In genomic region chr9:129464972-129465833, GRCh38 we compare ENCODE assay signal across 12 cellular contexts.
A peak's percentile ranks its signal among the peaks of the same experiment; 100 is the strongest.
DNase-seq lines count a peak whose midpoint lies in the region; ATAC-seq, FAIRE-seq and TF ChIP-seq lines count a peak whose summit lies in the region.
"Had no signal": no experiment of that assay in that cellular context is flagged by ENCODE, and none has a peak within 500 bp of the region (broad histone marks: within the 10 kb centered on the region; RNA-seq: fewer than 3 reads in every experiment).

No MANE protein-coding gene starts in this region.

- H3K4me3 Mint-ChIP-seq in astrocyte (ENCODE audit: unreplicated experiment) = no peak overlapping the region

- 55% methylated on average over 19 of the region's 22 CpGs for WGBS in esophagus muscularis mucosa

- peak overlapping the region; percentile 5 for H2AFZ ChIP-seq in astrocyte (ENCODE audit: low read depth, low read length)

- TF ChIP-seq CTCF in left ventricle myocardium inferior (IDR thresholded peaks at IDR 0.05; ENCODE audit: borderline replicate concordance) (no peak), astrocyte (IDR thresholded peaks at IDR 0.05; ENCODE audit: insufficient read depth, low read depth, low read length) (no peak), uterus (IDR thresholded peaks at IDR 0.05) (no peak), esophagus muscularis mucosa (IDR thresholded peaks at IDR 0.05) (no peak)

- DNase-seq in Right ventricle myocardium superior (peak; percentile 60), left ventricle myocardium inferior (no peak), astrocyte (ENCODE audit: low read depth) (peak; percentile 71), kidney tubule cell (ENCODE audit: low spot score) (peak; percentile 69), uterus (peak; percentile 60 to 70), activated T-cell treated with anti-CD3 and anti-CD28 coated beads for 4 hours (no peak), esophagus muscularis mucosa (ENCODE audit: extremely low spot score) (no peak), NCI-H345 (lab: John Stamatoyannopoulos, UW) (no peak)
- DNase-seq: AML-193 had no signal

- TF ChIP-seq POLR2A in uterus (IDR thresholded peaks at IDR 0.05) = no peak
- no peak for TF ChIP-seq POLR2A in esophagus muscularis mucosa (IDR thresholded peaks at IDR 0.05; ENCODE audit: low read depth)

- H3K4me3 ChIP-seq in left ventricle myocardium inferior (no peak overlapping the region), astrocyte (ENCODE audit: insufficient read depth, low read depth, low read length) (no peak overlapping the region), uterus (no peak overlapping the region), esophagus muscularis mucosa (no peak overlapping the region)
- H3K4me3 ChIP-seq: lung, skin epidermis had no signal

- no peak for TF ChIP-seq EP300 in esophagus muscularis mucosa (IDR thresholded peaks at IDR 0.05)

- H3K27ac Mint-ChIP-seq in astrocyte (ENCODE audit: unreplicated experiment) = peak overlapping the region; percentile 72

- peak overlapping the region; percentile 32 for H3K4me2 ChIP-seq in astrocyte (ENCODE audit: low read length)

- H3K27me3 Mint-ChIP-seq in astrocyte (ENCODE audit: low read depth, unreplicated experiment) = peaks cover 11% of the 10 kb centered on the region

- no peaks in the 10 kb centered on the region for H3K9me3 Mint-ChIP-seq in astrocyte (ENCODE audit: unreplicated experiment)

- H3K4me1 ChIP-seq in left ventricle myocardium inferior (peaks cover 28% of the 10 kb centered on the region), astrocyte (ENCODE audit: insufficient read depth, low read length) (peaks cover 23% of the 10 kb centered on the region), uterus (peaks cover 4 to 22% of the 10 kb centered on the region in 2 donors), esophagus muscularis mucosa (peaks cover 28 to 56% (median 42%) of the 10 kb centered on the region in 4 donors)

- H3K36me3 Mint-ChIP-seq in astrocyte (ENCODE audit: low read depth, unreplicated experiment) = no peaks in the 10 kb centered on the region

- no peaks in the 10 kb centered on the region for H3K36me3 ChIP-seq in left ventricle myocardium inferior
- H3K36me3 ChIP-seq in astrocyte (ENCODE audit: insufficient read depth, low read length) = no peaks in the 10 kb centered on the region
- H3K36me3 ChIP-seq in uterus = no peaks in the 10 kb centered on the region
- H3K36me3 ChIP-seq in esophagus muscularis mucosa = no peaks in the 10 kb centered on the region

- H3K27ac ChIP-seq in left ventricle myocardium inferior (replicated peaks) = no peak overlapping the region
- H3K27ac ChIP-seq in astrocyte (ENCODE audit: low read depth, low read length) = peak overlapping the region; percentile 31
- H3K27ac ChIP-seq in uterus = peak overlapping the region; percentile 28 to 39
- peak overlapping the region in 1 of 4 donors; percentile 5 for H3K27ac ChIP-seq in esophagus muscularis mucosa (replicated peaks in 1 of 4)

- H3K4me1 Mint-ChIP-seq in astrocyte (ENCODE audit: low read depth, unreplicated experiment) = peaks cover 23% of the 10 kb centered on the region

- ATAC-seq in Right ventricle myocardium superior (ENCODE audit: poor library complexity) = no peak

- FAIRE-seq in astrocyte (lab: Jason Lieb, UNC) = no peak
- FAIRE-seq: bronchial epithelial cell had no signal

- no peaks in the 10 kb centered on the region for H3K79me2 ChIP-seq in astrocyte (ENCODE audit: insufficient read depth, low read length)

- intact Hi-C loops in Right ventricle myocardium superior (cut with DNase I) = no loop called here
- intact Hi-C loops in left ventricle myocardium inferior (cut with micrococcal nuclease) = no loop called here
- intact Hi-C loops in uterus (cut with DNase I; ENCODE audit: low total_unique reads) = loop anchor here (5.0 kb wide), 1 partner anchor 53 kb away; no protein-coding TSS in a partner anchor
- intact Hi-C loops in esophagus muscularis mucosa (cut with DNase I) = no loop called here

- peak overlapping the region; percentile 42 for H3K9ac ChIP-seq in astrocyte (ENCODE audit: low read length)

- H4K20me1 ChIP-seq in astrocyte (ENCODE audit: insufficient read depth, low read length) = no peaks in the 10 kb centered on the region

- H3K27me3 ChIP-seq in left ventricle myocardium inferior (ENCODE audit: low read depth) (no peaks in the 10 kb centered on the region), astrocyte (ENCODE audit: insufficient read depth, low read length) (no peaks in the 10 kb centered on the region), uterus (no peaks in the 10 kb centered on the region), esophagus muscularis mucosa (no peaks in the 10 kb centered on the region)

- no peaks in the 10 kb centered on the region for H3K9me3 ChIP-seq in left ventricle myocardium inferior (replicated peaks)
- H3K9me3 ChIP-seq in astrocyte (ENCODE audit: insufficient read depth, low read depth, low read length) = no peaks in the 10 kb centered on the region
- no peaks in the 10 kb centered on the region for H3K9me3 ChIP-seq in uterus
- no peaks in the 10 kb centered on the region for H3K9me3 ChIP-seq in esophagus muscularis mucosa

Comparison
In these comparisons a context has a peak if more than half of its experiments do, and no peak if none do; other contexts are left out.
1. DNase-seq: peak in Right ventricle myocardium superior (single experiment), astrocyte (single experiment), kidney tubule cell (single experiment) and uterus (2 of 2); none in left ventricle myocardium inferior (single experiment), activated T-cell treated with anti-CD3 and anti-CD28 coated beads for 4 hours (single experiment), esophagus muscularis mucosa (single experiment) and NCI-H345 (single experiment).